In the genomic region with DNA sequence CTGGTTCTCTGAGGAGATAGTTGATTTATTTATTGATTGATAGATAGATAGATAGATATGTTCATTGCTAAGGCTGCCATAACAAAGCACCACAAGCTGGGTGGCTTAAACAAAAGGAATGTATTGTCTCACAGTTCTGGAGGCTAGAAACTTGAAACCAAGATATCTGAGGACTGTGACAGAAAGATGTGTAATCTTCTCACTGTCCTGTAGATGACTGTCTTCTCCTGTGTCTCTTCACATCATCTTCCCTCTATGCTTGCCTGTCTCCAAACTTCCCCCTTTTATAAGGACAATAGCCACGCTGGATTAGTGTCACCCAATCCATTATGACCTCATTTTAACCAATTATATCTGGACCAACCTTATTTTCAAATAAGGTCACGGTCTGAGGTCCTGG, we compare ENCODE assay signal across 14 cellular contexts. TPM values are rescaled to one million over a fixed set of nuclear protein-coding genes. Genes with fewer than 3 reads are reported as not detected.
DNase-seq lines count a peak whose midpoint lies in the region; ATAC-seq and TF ChIP-seq lines count a peak whose summit lies in the region.
"Had no signal": no experiment of that assay in that cellular context is flagged by ENCODE, and none has a peak within 500 bp of the region (broad histone marks: within the 10 kb centered on the region; RNA-seq: fewer than 3 reads in every experiment).

No MANE protein-coding gene starts in this region.

- H3F3A ChIP-seq in MM.1S (ENCODE audit: insufficient read depth, low read length): peaks cover 7% of the 10 kb centered on the region; the same call in 1 of the 2 replicates

- no peak overlapping the region for H3K4me2 ChIP-seq in MM.1S (ENCODE audit: low read depth, low read length)
- H3K4me2 ChIP-seq: BLaER1 treated with 17β-estradiol and CSF1 and Interleukin-3, amounts not matched to agents 10 nM and 100 nM had no signal

- no peak for TF ChIP-seq POLR2A in gastroesophageal sphincter (IDR thresholded peaks at IDR 0.05)
- TF ChIP-seq POLR2A in Peyer's patch (IDR thresholded peaks at IDR 0.05): no peak

- H3K27ac ChIP-seq in 22Rv1: no peak overlapping the region
- no peak overlapping the region for H3K27ac ChIP-seq in MM.1S (ENCODE audit: low read length)
- H3K27ac ChIP-seq in gastroesophageal sphincter: no peak overlapping the region
- no peak overlapping the region for H3K27ac ChIP-seq in Peyer's patch
- H3K27ac ChIP-seq: BLaER1 treated with 17β-estradiol and CSF1 and Interleukin-3, amounts not matched to agents 10 nM and 100 nM had no signal

- DNase-seq in MM.1S (no peak), choroid plexus epithelial cell (ENCODE audit: low read depth) (peak; percentile 32), Peyer's patch (no peak), T-helper 9 cell (no peak)
- DNase-seq: activated CD4-positive, alpha-beta T cell treated with anti-CD3 and anti-CD28 coated beads, Interleukin-2, amount 10 ng/mL, durations not matched to agents 7 days and 5 days; activated gamma-delta T cell; NCI-H446; stimulated activated CD4-positive, alpha-beta T cell treated with anti-CD3 and anti-CD28 coated beads, Interleukin-2, amount 100 ng/mL, for 24 hours; stimulated activated naive CD8-positive, alpha-beta T cell treated with anti-CD3 and anti-CD28 coated beads, Interleukin-15, Interleukin-2, amounts not matched to agents 100 U/mL and 50 U/mL, for 24 hours had no signal

- H3K9me2 ChIP-seq in MM.1S (replicated peaks; ENCODE audit: insufficient read depth, low read length): no peaks in the 10 kb centered on the region

- H3K4me3 ChIP-seq in MM.1S (ENCODE audit: low read length): no peak overlapping the region
- H3K4me3 ChIP-seq in choroid plexus epithelial cell (ENCODE audit: low read depth, low read length): no peak overlapping the region
- no peak overlapping the region for H3K4me3 ChIP-seq in gastroesophageal sphincter
- no peak overlapping the region for H3K4me3 ChIP-seq in Peyer's patch
- H3K4me3 ChIP-seq: BLaER1 treated with 17β-estradiol and CSF1 and Interleukin-3, amounts not matched to agents 10 nM and 100 nM had no signal

- H2AFZ ChIP-seq in MM.1S (ENCODE audit: low read length): no peak overlapping the region

- ATAC-seq in gastroesophageal sphincter (no peak), GM19324 (IDR thresholded peaks at IDR 0.05; ENCODE audit: low FRiP score, unreplicated experiment) (no peak)
- ATAC-seq: stimulated activated naive CD8-positive, alpha-beta T cell treated with anti-CD3 and anti-CD28 coated beads, Interleukin-15, Interleukin-2, amounts not matched to agents 100 U/mL and 50 U/mL, for 24 hours had no signal

- no peak overlapping the region for H3K9ac ChIP-seq in MM.1S (ENCODE audit: low read length)
- H3K9ac ChIP-seq: BLaER1 treated with 17β-estradiol and CSF1 and Interleukin-3, amounts not matched to agents 10 nM and 100 nM had no signal

- H3K36me3 ChIP-seq in MM.1S (replicated peaks; ENCODE audit: insufficient read depth, low read length): no peaks in the 10 kb centered on the region
- H3K36me3 ChIP-seq in gastroesophageal sphincter: peaks cover 0 to 67% of the 10 kb centered on the region in 2 donors
- H3K36me3 ChIP-seq in Peyer's patch: peaks cover 0 to 21% (median 0%) of the 10 kb centered on the region in 3 donors

- TF ChIP-seq CTCF in 22Rv1 (IDR thresholded peaks at IDR 0.05) (0 out of 2 replicates have a peak, but pooled peaks have one; percentile 10), GM12872 (IDR thresholded peaks at IDR 0.05; ENCODE audit: insufficient read depth, low read depth, low read length) (peak; percentile 39; the same call in 1 of the 3 replicates), MM.1S (IDR thresholded peaks at IDR 0.05; ENCODE audit: low read length) (peak; percentile 35), choroid plexus epithelial cell (conservative IDR thresholded peaks at IDR 0.05; ENCODE audit: low read depth, low read length) (peak; percentile 19), gastroesophageal sphincter (IDR thresholded peaks at IDR 0.05) (no peak), Peyer's patch (IDR thresholded peaks at IDR 0.05) (no peak)

- no peaks in the 10 kb centered on the region for H3K27me3 ChIP-seq in MM.1S (replicated peaks; ENCODE audit: insufficient read depth, low read length)
- H3K27me3 ChIP-seq in gastroesophageal sphincter: no peaks in the 10 kb centered on the region
- H3K27me3 ChIP-seq in Peyer's patch: no peaks in the 10 kb centered on the region
- H3K27me3 ChIP-seq: BLaER1 treated with 17β-estradiol and CSF1 and Interleukin-3, amounts not matched to agents 10 nM and 100 nM had no signal

- WGBS in gastroesophageal sphincter (ENCODE audit: low coverage in 1 of 2), 2 donors: 88 to 92% methylated on average over 2 of the region's 2 CpGs

- no peaks in the 10 kb centered on the region for H4K20me1 ChIP-seq in MM.1S (ENCODE audit: insufficient read depth, low read length)

- H3K9me3 ChIP-seq in MM.1S (replicated peaks; ENCODE audit: insufficient read depth, low read length) (no peaks in the 10 kb centered on the region), gastroesophageal sphincter (no peaks in the 10 kb centered on the region), Peyer's patch (no peaks in the 10 kb centered on the region)
- H3K9me3 ChIP-seq: BLaER1 treated with 17β-estradiol and CSF1 and Interleukin-3, amounts not matched to agents 10 nM and 100 nM had no signal

- H3K4me1 ChIP-seq in MM.1S (ENCODE audit: low read length) (peaks cover 9% of the 10 kb centered on the region; the same call in 1 of the 2 replicates), gastroesophageal sphincter (no peaks in the 10 kb centered on the region), Peyer's patch (no peaks in the 10 kb centered on the region)
- H3K4me1 ChIP-seq: BLaER1 treated with 17β-estradiol and CSF1 and Interleukin-3, amounts not matched to agents 10 nM and 100 nM had no signal

- TF ChIP-seq EP300 in gastroesophageal sphincter (IDR thresholded peaks at IDR 0.05): no peak

- H3K79me2 ChIP-seq in MM.1S (ENCODE audit: low read length): no peaks in the 10 kb centered on the region

RNA-seq across cellular contexts. Expression of gene GNB4, which starts 41.0 kb away (rescaled TPM):
- 100 to 1,000 TPM in 1 of 4 donors, 10 to 100 TPM in 3; 74.2 to 158 (median 82.1) TPM for total RNA-seq in gastroesophageal sphincter
- total RNA-seq in Peyer's patch: 10 to 100 TPM in 1 of 4 donors, 1 to 10 TPM in 3; 4.6 to 29.7 (median 4.8) TPM

Comparison
In these comparisons a context has a peak if more than half of its experiments do, and no peak if none do; other contexts are left out.
1. CTCF ChIP-seq: peak in 22Rv1 (single experiment), GM12872 (single experiment), MM.1S (single experiment) and choroid plexus epithelial cell (single experiment); none in gastroesophageal sphincter (0 of 4) and Peyer's patch (0 of 6).